In the genomic region with DNA sequence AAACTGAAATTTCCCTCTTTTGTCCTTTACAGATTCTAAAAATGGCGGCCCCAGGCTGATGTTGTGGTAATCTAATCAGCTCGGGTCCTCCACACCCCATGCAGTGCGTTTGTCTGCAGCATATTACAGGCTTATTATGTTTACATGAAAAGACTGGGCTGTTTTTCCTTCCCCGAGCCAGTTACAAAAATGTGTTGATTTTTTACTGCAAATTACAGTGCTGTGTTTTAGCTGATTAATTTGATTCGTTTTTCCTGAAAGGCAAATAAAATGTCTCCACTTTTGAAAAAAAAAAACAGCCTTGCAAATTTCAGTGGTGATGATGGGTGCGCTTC, we compare ENCODE assay signal across 8 cellular contexts. TPM values are rescaled to one million over a fixed set of nuclear protein-coding genes. Genes with fewer than 3 reads are reported as not detected.
DNase-seq lines count a peak whose midpoint lies in the region; ATAC-seq and TF ChIP-seq lines count a peak whose summit lies in the region.

No MANE protein-coding gene starts in this region.

- H3K27me3 Mint-ChIP-seq in activated T-helper 17 cell treated with anti-CD3 and anti-CD28 coated beads, Interleukin-2, amount 50 U/mL, for 72 hours, result no peaks in the 10 kb centered on the region
- peaks cover 31% of the 10 kb centered on the region for H3K27me3 Mint-ChIP-seq in glutamatergic neuron (ENCODE audit: unreplicated experiment)

- H3K9me3 ChIP-seq in prostate gland, result no peaks in the 10 kb centered on the region

- H3K36me3 Mint-ChIP-seq in activated T-helper 17 cell treated with anti-CD3 and anti-CD28 coated beads, Interleukin-2, amount 50 U/mL, for 72 hours (ENCODE audit: low read depth), result peaks cover 98% of the 10 kb centered on the region
- H3K36me3 Mint-ChIP-seq in glutamatergic neuron (ENCODE audit: unreplicated experiment), result peaks cover 6% of the 10 kb centered on the region

- peak; percentile 32 for DNase-seq in NCI-H2196 (lab: John Stamatoyannopoulos, UW; ENCODE audit: unreplicated experiment)
- no peak for DNase-seq in NCI-H2196 treated with DMSO at 0.1 percent for 48 hours (lab: John Stamatoyannopoulos, UW; ENCODE audit: unreplicated experiment)
- peak; percentile 65 for DNase-seq in NB4 (ENCODE audit: low read depth)
- peak; percentile 36 for DNase-seq in glutamatergic neuron
- DNase-seq in prostate gland (ENCODE audit: low spot score), result peak; percentile 61

- TF ChIP-seq POLR2A in NB4 (IDR thresholded peaks at IDR 0.05; ENCODE audit: extremely low read depth, insufficient read length) (no peak), prostate gland (IDR thresholded peaks at IDR 0.05) (no peak)

- no peaks in the 10 kb centered on the region for H3K9me3 Mint-ChIP-seq in activated T-helper 17 cell treated with anti-CD3 and anti-CD28 coated beads, Interleukin-2, amount 50 U/mL, for 72 hours
- peaks cover 35% of the 10 kb centered on the region for H3K9me3 Mint-ChIP-seq in glutamatergic neuron (ENCODE audit: unreplicated experiment)

- peak overlapping the region; percentile 97 to 100 for H3K27ac ChIP-seq in prostate gland

- H3K4me1 ChIP-seq in prostate gland (replicated peaks), result no peaks in the 10 kb centered on the region

- H3K4me3 ChIP-seq in NB4 (ENCODE audit: low read depth, low read length) (peak overlapping the region; percentile 75), prostate gland (peak overlapping the region; percentile 87 to 95)

- intact Hi-C loops in prostate gland (cut with DNase I), result loop anchor here (10.0 kb wide), 1 partner anchor 89 kb away; no protein-coding TSS in a partner anchor

- no peaks in the 10 kb centered on the region for H3K36me3 ChIP-seq in prostate gland

- ATAC-seq in activated T-helper 17 cell treated with anti-CD3 and anti-CD28 coated beads, Interleukin-2, amount 50 U/mL, for 72 hours (replicated peaks), result no peak
- ATAC-seq in GM21528 (IDR thresholded peaks at IDR 0.05; ENCODE audit: low FRiP score, unreplicated experiment), result no peak
- ATAC-seq in HG03354 (IDR thresholded peaks at IDR 0.05; ENCODE audit: poor library complexity, severe bottlenecking, unreplicated experiment), result no peak

- WGBS in prostate gland, result 2% methylated on average over 6 of the region's 6 CpGs

- H3K4me3 Mint-ChIP-seq in activated T-helper 17 cell treated with anti-CD3 and anti-CD28 coated beads, Interleukin-2, amount 50 U/mL, for 72 hours, result peak overlapping the region; percentile 99
- peak overlapping the region; percentile 96 for H3K4me3 Mint-ChIP-seq in glutamatergic neuron (ENCODE audit: unreplicated experiment)

- H3K4me1 Mint-ChIP-seq in activated T-helper 17 cell treated with anti-CD3 and anti-CD28 coated beads, Interleukin-2, amount 50 U/mL, for 72 hours, result peaks cover 15% of the 10 kb centered on the region
- peaks cover 11% of the 10 kb centered on the region for H3K4me1 Mint-ChIP-seq in glutamatergic neuron (ENCODE audit: low read depth, unreplicated experiment)

- no peak for TF ChIP-seq CTCF in NB4 (IDR thresholded peaks at IDR 0.05; ENCODE audit: low read depth, low read length)
- no peak for TF ChIP-seq CTCF in glutamatergic neuron (IDR thresholded peaks at IDR 0.05; ENCODE audit: partially characterized antibody, unreplicated experiment)
- no peak for TF ChIP-seq CTCF in prostate gland (IDR thresholded peaks at IDR 0.05)

- H3K27ac Mint-ChIP-seq in activated T-helper 17 cell treated with anti-CD3 and anti-CD28 coated beads, Interleukin-2, amount 50 U/mL, for 72 hours, result peak overlapping the region; percentile 100
- peak overlapping the region; percentile 100 for H3K27ac Mint-ChIP-seq in glutamatergic neuron (ENCODE audit: unreplicated experiment)

- H3K27me3 ChIP-seq in prostate gland (replicated peaks; ENCODE audit: insufficient read depth), result no peaks in the 10 kb centered on the region

RNA-seq across cellular contexts. Expression of a gene that starts 1.6 kb away (rescaled TPM):
- 100 to 1,000 TPM in 1 of 2 donors, 10 to 100 TPM in 1; 85.2 to 181 TPM for total RNA-seq in activated T-helper 17 cell treated with anti-CD3 and anti-CD28 coated beads, Interleukin-2, amount 50 U/mL, for 72 hours
- total RNA-seq in glutamatergic neuron (ENCODE audit: unreplicated experiment) (126 TPM), prostate gland (100 to 1,000 TPM in 1 of 2 donors, 10 to 100 TPM in 1; 83.7 to 102 TPM)
